8 cellular contexts compared by ENCODE assay signal in the genomic region with DNA sequence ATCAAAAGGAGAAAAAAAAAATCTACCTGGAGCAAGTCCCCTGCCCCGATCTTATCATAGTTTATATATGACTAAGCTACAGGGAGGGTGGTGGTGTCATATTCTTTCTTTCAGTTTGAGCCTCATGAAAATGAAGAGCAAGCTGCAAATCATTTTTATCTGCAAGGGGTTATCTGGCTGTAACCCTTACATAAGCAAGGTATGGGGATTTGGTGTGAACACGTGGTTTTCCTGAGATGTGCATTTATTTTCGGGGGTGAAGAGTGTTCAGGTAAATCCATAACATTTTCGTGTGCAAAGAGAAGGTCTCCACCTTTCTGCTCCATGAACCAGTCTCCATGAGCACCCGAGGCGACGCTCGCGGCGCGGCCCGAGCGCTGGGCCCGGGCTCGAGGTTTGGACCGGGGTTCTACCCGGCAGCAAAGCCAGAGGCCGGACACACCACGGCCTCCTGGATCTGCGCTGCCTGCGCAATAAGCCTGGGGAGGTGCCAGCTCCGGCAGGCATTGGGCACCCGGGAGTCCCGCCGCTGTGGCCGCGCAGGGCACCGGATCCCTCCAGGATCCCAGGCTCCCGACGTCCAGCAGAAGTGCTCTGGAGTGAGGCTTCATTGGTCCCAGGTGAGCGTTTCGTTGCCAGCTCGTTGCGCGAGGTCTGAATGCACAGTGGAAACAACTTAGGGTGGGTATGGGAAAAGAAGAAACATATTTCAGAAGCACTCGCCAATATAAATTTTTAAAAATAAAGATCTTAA. TPM values are rescaled to one million over a fixed set of nuclear protein-coding genes. Genes with fewer than 3 reads are reported as not detected.
DNase-seq lines count a peak whose midpoint lies in the region; ATAC-seq and TF ChIP-seq lines count a peak whose summit lies in the region.

No MANE protein-coding gene starts in this region.

- H3K27ac ChIP-seq in esophagus (ENCODE audit: low read depth in 2 of 2, low read length in 1 of 2) = peak overlapping the region; percentile 83 to 93
- peak overlapping the region; percentile 89 to 96 for H3K27ac ChIP-seq in thoracic aorta

- H3K36me3 Mint-ChIP-seq in activated CD4-positive, alpha-beta memory T cell treated with anti-CD3 and anti-CD28 coated beads for 36 hours = peaks cover 5% of the 10 kb centered on the region

- H3K4me1 ChIP-seq in esophagus (ENCODE audit: control insufficient read depth in 2 of 2, insufficient read depth in 2 of 2, low read length in 1 of 2) = peaks cover 0 to 4% of the 10 kb centered on the region in 2 donors
- peaks cover 15% of the 10 kb centered on the region for H3K4me1 ChIP-seq in mucosa of descending colon (ENCODE audit: low read depth)
- H3K4me1 ChIP-seq in thoracic aorta (ENCODE audit: control insufficient read depth in 1 of 2, low read depth in 2 of 2) = peaks cover 4 to 7% of the 10 kb centered on the region in 2 donors

- peak; percentile 39 to 89 (median 81) for DNase-seq in C1 segment of cervical spinal cord (lab: John Stamatoyannopoulos, UW)
- peak; percentile 67 for DNase-seq in NCI-H2081 treated with DMSO at 0.1 percent for 48 hours (lab: John Stamatoyannopoulos, UW)
- DNase-seq in activated CD4-positive, alpha-beta memory T cell treated with anti-CD3 and anti-CD28 coated beads for 36 hours = peak; percentile 26
- DNase-seq in mucosa of descending colon = peak; percentile 77 to 85 (median 84)
- DNase-seq in thoracic aorta (ENCODE audit: low spot score) = peak; percentile 31

- TF ChIP-seq CTCF in mucosa of descending colon (IDR thresholded peaks at IDR 0.05) = no peak
- no peak for TF ChIP-seq CTCF in thoracic aorta (IDR thresholded peaks at IDR 0.05)

- no peaks in the 10 kb centered on the region for H3K27me3 ChIP-seq in esophagus (ENCODE audit: control insufficient read depth in 1 of 2, insufficient read depth in 2 of 2, low read length in 2 of 2)
- no peaks in the 10 kb centered on the region for H3K27me3 ChIP-seq in thoracic aorta (replicated peaks; ENCODE audit: insufficient read depth)

- peak overlapping the region; percentile 84 for H3K4me3 Mint-ChIP-seq in activated CD4-positive, alpha-beta memory T cell treated with anti-CD3 and anti-CD28 coated beads for 36 hours

- intact Hi-C loops in activated CD4-positive, alpha-beta memory T cell treated with anti-CD3 and anti-CD28 coated beads for 36 hours (cut with micrococcal nuclease) = loop anchor here (1.0 to 2.0 kb wide), 6 partner anchors 15 to 127 kb away; partner anchors contain the start of gene GPD2
- intact Hi-C loops in mucosa of descending colon (cut with DNase I, micrococcal nuclease) = loop anchor here in 1 of 2 donors (2.0 kb wide), 2 partner anchors 59 to 67 kb away; partner anchors contain the start of gene NR4A2

- H3K4me1 Mint-ChIP-seq in activated CD4-positive, alpha-beta memory T cell treated with anti-CD3 and anti-CD28 coated beads for 36 hours (ENCODE audit: low read depth) = peaks cover 18% of the 10 kb centered on the region

- ATAC-seq in GM18511 (IDR thresholded peaks at IDR 0.05; ENCODE audit: unreplicated experiment) (peak; percentile 50), HG02970 (IDR thresholded peaks at IDR 0.05; ENCODE audit: low FRiP score, unreplicated experiment) (peak; percentile 30), mucosa of descending colon (peak; percentile 87), thoracic aorta (ENCODE audit: insufficient number of reproducible peaks, low FRiP score, low read depth) (peak; percentile 71)

- H3K4me3 ChIP-seq in esophagus (ENCODE audit: low read depth in 1 of 2, low read length in 2 of 2) (peak overlapping the region; percentile 70 to 88), mucosa of descending colon (peak overlapping the region; percentile 35), thoracic aorta (peak overlapping the region; percentile 97)

- POLR2A ChIA-PET in activated CD4-positive, alpha-beta memory T cell treated with anti-CD3 and anti-CD28 coated beads for 36 hours (lab: Charles Lee) = interaction anchor here (0.9 to 2.4 kb wide), 7 partner anchors 14 to 69 kb away, joined by 3 to 28 read pairs (median 12); partner anchors contain the start of gene GPD2

- H3K36me3 ChIP-seq in esophagus (ENCODE audit: control insufficient read depth in 2 of 2, insufficient read depth in 2 of 2, low read length in 1 of 2) (no peaks in the 10 kb centered on the region), mucosa of descending colon (ENCODE audit: low read depth) (no peaks in the 10 kb centered on the region), thoracic aorta (no peaks in the 10 kb centered on the region)

- peaks cover 5% of the 10 kb centered on the region for H3K27me3 Mint-ChIP-seq in activated CD4-positive, alpha-beta memory T cell treated with anti-CD3 and anti-CD28 coated beads for 36 hours

- peak overlapping the region; percentile 95 for H3K27ac Mint-ChIP-seq in activated CD4-positive, alpha-beta memory T cell treated with anti-CD3 and anti-CD28 coated beads for 36 hours

- no peaks in the 10 kb centered on the region for H3K9me3 Mint-ChIP-seq in activated CD4-positive, alpha-beta memory T cell treated with anti-CD3 and anti-CD28 coated beads for 36 hours

- H3K9me3 ChIP-seq in esophagus (ENCODE audit: control insufficient read depth in 2 of 2, insufficient read depth in 1 of 2, low read depth in 1 of 2, low read length in 1 of 2) = no peaks in the 10 kb centered on the region
- H3K9me3 ChIP-seq in mucosa of descending colon = no peaks in the 10 kb centered on the region
- H3K9me3 ChIP-seq in thoracic aorta = no peaks in the 10 kb centered on the region

- CTCF ChIA-PET in activated CD4-positive, alpha-beta memory T cell treated with anti-CD3 and anti-CD28 coated beads for 36 hours (lab: Charles Lee) = interaction anchor here (0.7 to 2.3 kb wide), 9 partner anchors 9 to 1024 kb away, joined by 3 to 34 read pairs (median 3); no protein-coding TSS in a partner anchor

- WGBS in esophagus, 2 donors = 0% methylated on average over 36 of the region's 36 CpGs

RNA-seq across cellular contexts. Expression of gene GPD2, which starts 36.1 kb away (rescaled TPM):
- 10 to 100 TPM; 27.3 to 28.6 TPM for total RNA-seq in activated CD4-positive, alpha-beta memory T cell treated with anti-CD3 and anti-CD28 coated beads for 36 hours
- polyA plus RNA-seq in esophagus = 10 to 100 TPM; 16.4 to 22.2 TPM
- total RNA-seq in mucosa of descending colon = 10 to 100 TPM; 42.9 to 83.5 (median 77.9) TPM
- total RNA-seq in thoracic aorta = 10 to 100 TPM; 13.7 to 31.7 TPM

Comparison
In these comparisons a context has a peak if more than half of its experiments do, and no peak if none do; other contexts are left out.
1. Peak in every context shown above with its lines: DNase-seq, ATAC-seq, H3K4me3 ChIP-seq and H3K27ac ChIP-seq.
2. DNase-seq: peak in every context shown above with its lines; median percentile 84 in mucosa of descending colon; 81 in C1 segment of cervical spinal cord; 67 in NCI-H2081 treated with DMSO at 0.1 percent for 48 hours; 31 in thoracic aorta; 26 in activated CD4-positive, alpha-beta memory T cell treated with anti-CD3 and anti-CD28 coated beads for 36 hours.
3. ATAC-seq: peak in every context shown above with its lines; median percentile 87 in mucosa of descending colon; 71 in thoracic aorta; 50 in GM18511; 30 in HG02970.
4. H3K4me3 ChIP-seq: peak in every context shown above with its lines; median percentile 97 in thoracic aorta; 79 in esophagus; 35 in mucosa of descending colon.